In the genomic region with DNA sequence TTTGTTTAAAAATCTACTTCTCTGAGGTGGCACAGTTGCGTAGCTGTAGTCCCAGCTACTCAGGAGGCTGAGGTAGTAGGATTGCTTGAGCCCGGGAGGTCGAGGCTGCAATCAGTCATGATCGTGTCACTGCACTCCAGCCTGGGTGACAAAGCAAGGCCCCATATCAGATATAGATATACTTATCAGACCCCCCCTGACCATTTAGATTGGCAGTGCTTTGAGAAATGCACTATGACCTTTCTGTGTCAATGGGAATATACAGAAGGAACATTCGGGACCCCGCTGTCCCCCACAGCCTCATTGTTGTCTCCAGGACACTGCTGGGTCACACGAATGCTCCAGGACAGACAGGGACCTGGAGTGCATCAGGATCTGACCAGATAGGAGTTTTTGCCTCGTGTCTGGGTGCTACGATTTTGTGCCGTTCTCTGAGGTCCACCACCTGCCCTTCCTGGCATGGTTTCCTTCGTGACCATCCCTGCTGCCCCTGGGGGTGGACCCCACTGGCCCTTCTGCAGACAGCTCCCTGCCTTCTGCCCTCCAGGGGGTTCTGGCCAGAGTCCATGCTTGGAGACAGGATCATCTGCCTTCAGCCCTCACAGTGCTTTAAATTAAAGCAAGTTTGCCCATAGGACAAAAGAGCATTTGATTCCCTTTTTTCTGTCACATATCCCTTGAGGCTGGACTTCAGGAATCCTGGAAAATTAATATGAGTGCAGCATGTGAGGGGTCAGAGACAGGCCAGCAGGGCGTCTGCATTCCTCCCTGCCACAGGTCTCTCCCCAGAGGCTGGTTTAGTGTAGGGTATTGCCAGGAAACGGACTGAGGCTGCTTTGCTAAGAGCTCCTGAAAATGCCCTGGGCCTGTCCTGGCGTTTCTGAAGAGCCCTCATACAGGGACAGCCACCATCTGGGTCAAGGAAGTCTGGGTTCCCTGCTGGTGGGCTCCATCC, we compare ENCODE assay signal across 12 cellular contexts. TPM values are rescaled to one million over a fixed set of nuclear protein-coding genes. Genes with fewer than 3 reads are reported as not detected.
DNase-seq lines count a peak whose midpoint lies in the region; FAIRE-seq and TF ChIP-seq lines count a peak whose summit lies in the region.
"Had no signal": no experiment of that assay in that cellular context is flagged by ENCODE, and none has a peak within 500 bp of the region (broad histone marks: within the 10 kb centered on the region; RNA-seq: fewer than 3 reads in every experiment).

No MANE protein-coding gene starts in this region.

- TF ChIP-seq POLR2A in H54 (IDR thresholded peaks at IDR 0.05; ENCODE audit: low read depth, low read length), result no peak

- H3K4me3 ChIP-seq in astrocyte (ENCODE audit: insufficient read depth, low read depth, low read length), result no peak overlapping the region

- peak overlapping the region; percentile 7 for H3K4me2 ChIP-seq in astrocyte (ENCODE audit: low read length)

- H3K79me2 ChIP-seq in astrocyte (ENCODE audit: insufficient read depth, low read length), result no peaks in the 10 kb centered on the region

- no peak overlapping the region for H2AFZ ChIP-seq in astrocyte (ENCODE audit: low read depth, low read length)

- DNase-seq in A172 (ENCODE audit: low spot score), result peak; percentile 49
- DNase-seq in COLO829 (ENCODE audit: low spot score), result peak; percentile 87
- DNase-seq in astrocyte (ENCODE audit: low read depth), result peak; percentile 34
- DNase-seq in mesothelial cell of epicardium (ENCODE audit: low spot score in 2 of 2, unreplicated experiment in 2 of 2), result no peak
- no peak for DNase-seq in NCI-H2227 (lab: John Stamatoyannopoulos, UW; ENCODE audit: unreplicated experiment)
- DNase-seq in H54 (ENCODE audit: insufficient read length, low spot score), result no peak
- no peak for DNase-seq in CD14-positive monocyte (ENCODE audit: low spot score)
- DNase-seq in activated CD4-positive, CD25-positive, alpha-beta regulatory T cell treated with anti-CD3 and anti-CD28 coated beads, Interleukin-2, amount 50 U/mL, for 72 hours, result no peak
- DNase-seq: COR-L47, H7, NCI-H187 treated with DMSO at 0.1 percent for 48 hours had no signal

- peaks cover 9% of the 10 kb centered on the region for H4K20me1 ChIP-seq in astrocyte (ENCODE audit: insufficient read depth, low read length)

- H3K9me3 ChIP-seq in astrocyte (ENCODE audit: insufficient read depth, low read depth, low read length), result no peaks in the 10 kb centered on the region

- H3K4me1 Mint-ChIP-seq in astrocyte (ENCODE audit: low read depth, unreplicated experiment) (peaks cover 47% of the 10 kb centered on the region), mesothelial cell of epicardium (peaks cover 45% of the 10 kb centered on the region), CD14-positive monocyte (peaks cover 30% of the 10 kb centered on the region)

- H3K27me3 Mint-ChIP-seq in astrocyte (ENCODE audit: low read depth, unreplicated experiment) (no peaks in the 10 kb centered on the region), mesothelial cell of epicardium (ENCODE audit: low read depth) (no peaks in the 10 kb centered on the region), CD14-positive monocyte (ENCODE audit: low read depth in 3 of 3) (no peaks in the 10 kb centered on the region)

- H3K27ac ChIP-seq in astrocyte (ENCODE audit: low read depth, low read length), result no peak overlapping the region
- H3K27ac ChIP-seq: foreskin keratinocyte had no signal

- peaks cover 27% of the 10 kb centered on the region for H3K4me1 ChIP-seq in astrocyte (ENCODE audit: insufficient read depth, low read length)

- FAIRE-seq in astrocyte (lab: Jason Lieb, UNC), result no peak
- FAIRE-seq in H54 (lab: Jason Lieb, UNC), result no peak

- no peaks in the 10 kb centered on the region for H3K27me3 ChIP-seq in astrocyte (ENCODE audit: insufficient read depth, low read length)
- H3K27me3 ChIP-seq: foreskin keratinocyte had no signal

- no peak overlapping the region for H3K9ac ChIP-seq in astrocyte (ENCODE audit: low read length)

- H3K9me3 Mint-ChIP-seq in astrocyte (ENCODE audit: unreplicated experiment) (no peaks in the 10 kb centered on the region), mesothelial cell of epicardium (no peaks in the 10 kb centered on the region), CD14-positive monocyte (no peaks in the 10 kb centered on the region)

- peaks cover 30% of the 10 kb centered on the region for H3K36me3 ChIP-seq in astrocyte (ENCODE audit: insufficient read depth, low read length)

- peaks cover 17% of the 10 kb centered on the region for H3K36me3 Mint-ChIP-seq in astrocyte (ENCODE audit: low read depth, unreplicated experiment)
- H3K36me3 Mint-ChIP-seq in mesothelial cell of epicardium, result peaks cover 12% of the 10 kb centered on the region
- peaks cover 32 to 50% of the 10 kb centered on the region in 2 donors for H3K36me3 Mint-ChIP-seq in CD14-positive monocyte

- no peak overlapping the region for H3K4me3 Mint-ChIP-seq in astrocyte (ENCODE audit: unreplicated experiment)
- peak overlapping the region; percentile 6 for H3K4me3 Mint-ChIP-seq in mesothelial cell of epicardium
- no peak overlapping the region for H3K4me3 Mint-ChIP-seq in CD14-positive monocyte

- H3K27ac Mint-ChIP-seq in astrocyte (ENCODE audit: unreplicated experiment), result peak overlapping the region; percentile 14
- peak overlapping the region; percentile 73 for H3K27ac Mint-ChIP-seq in mesothelial cell of epicardium
- peak overlapping the region in 1 of 7 donors; percentile 36 for H3K27ac Mint-ChIP-seq in CD14-positive monocyte

- intact Hi-C loops in CD14-positive monocyte (cut with micrococcal nuclease), result no loop called here

- no peak for TF ChIP-seq CTCF in astrocyte (IDR thresholded peaks at IDR 0.05; ENCODE audit: insufficient read depth, low read depth, low read length)
- TF ChIP-seq CTCF in mesothelial cell of epicardium (IDR thresholded peaks at IDR 0.05; ENCODE audit: unreplicated experiment), result no peak
- TF ChIP-seq CTCF in CD14-positive monocyte (IDR thresholded peaks at IDR 0.05), result no peak

RNA-seq across cellular contexts. Expression of a gene that starts 19.3 kb away (rescaled TPM):
- 10.8 and 15.1 TPM in 2 replicates for total RNA-seq in A172 (2014; rRNA removed; shearing (Covaris generic))
- 0.31 and 0.64 TPM in 2 replicates for total RNA-seq in astrocyte
- total RNA-seq in mesothelial cell of epicardium, result 1.7 to 2.4 TPM (median 2.3 TPM) in 3 replicates
- polyA plus RNA-seq in CD14-positive monocyte, result under 1 TPM; 0.16 to 0.50 TPM

RNA-seq across cellular contexts. Expression of a gene that starts 50.1 kb away (rescaled TPM):
- total RNA-seq in A172 (2014; rRNA removed; shearing (Covaris generic)), result 58.2 and 78.1 TPM in 2 replicates
- total RNA-seq in astrocyte (34.2 and 40.0 TPM in 2 replicates), mesothelial cell of epicardium (50.4 to 57.2 TPM (median 53.0 TPM) in 3 replicates)
- 1 to 10 TPM; 5.8 to 8.0 TPM for polyA plus RNA-seq in CD14-positive monocyte

Comparison
In these comparisons a context has a peak if more than half of its experiments do, and no peak if none do; other contexts are left out.
1. DNase-seq: peak in A172 (single experiment), COLO829 (single experiment) and astrocyte (single experiment); none in mesothelial cell of epicardium (0 of 2), NCI-H2227 (single experiment), H54 (single experiment), CD14-positive monocyte (single experiment) and activated CD4-positive, CD25-positive, alpha-beta regulatory T cell treated with anti-CD3 and anti-CD28 coated beads, Interleukin-2, amount 50 U/mL, for 72 hours (single experiment).